ENCODE assay signal across 14 cellular contexts in genomic region chr20:33828326-33828834, GRCh38. TPM values are rescaled to one million over a fixed set of nuclear protein-coding genes. Genes with fewer than 3 reads are reported as not detected.
DNase-seq lines count a peak whose midpoint lies in the region; ATAC-seq and TF ChIP-seq lines count a peak whose summit lies in the region.
"Had no signal": no experiment of that assay in that cellular context is flagged by ENCODE, and none has a peak within 500 bp of the region (broad histone marks: within the 10 kb centered on the region; RNA-seq: fewer than 3 reads in every experiment).

No MANE protein-coding gene starts in this region.

- CTCF ChIA-PET in activated naive CD4-positive, alpha-beta T cell treated with anti-CD3 and anti-CD28 coated beads, Interleukin-2, amount 10 ng/mL, durations not matched to agents 7 days and 5 days (lab: Charles Lee) = no interaction called here

- H3K4me3 ChIP-seq in dorsolateral prefrontal cortex = no peak overlapping the region

- no peak for ATAC-seq in HG02938 (IDR thresholded peaks at IDR 0.05; ENCODE audit: unreplicated experiment)

- peaks cover 61% of the 10 kb centered on the region for H3K4me1 Mint-ChIP-seq in activated naive CD4-positive, alpha-beta T cell treated with anti-CD3 and anti-CD28 coated beads, Interleukin-2, amount 10 ng/mL, durations not matched to agents 7 days and 5 days
- H3K4me1 Mint-ChIP-seq in nephron (peaks cover 73% of the 10 kb centered on the region), type B pancreatic cell (ENCODE audit: unreplicated experiment) (peaks cover 80% of the 10 kb centered on the region)

- H3K27me3 ChIP-seq in dorsolateral prefrontal cortex = no peaks in the 10 kb centered on the region

- no peak for DNase-seq in activated naive CD4-positive, alpha-beta T cell treated with anti-CD3 and anti-CD28 coated beads, Interleukin-2, amount 10 ng/mL, durations not matched to agents 7 days and 5 days
- DNase-seq in activated naive CD4-positive, alpha-beta T cell treated with Interleukin-2 at 50 U/mL for 16 hours = no peak
- DNase-seq in dorsolateral prefrontal cortex = no peak
- DNase-seq in type B pancreatic cell (ENCODE audit: extremely low spot score, unreplicated experiment) = no peak
- DNase-seq in NCI-H524 (lab: John Stamatoyannopoulos, UW) = no peak
- no peak for DNase-seq in RPMI8226
- DNase-seq: 8988T; activated T-cell treated with anti-CD3 and anti-CD28 coated beads, Interleukin-2, amount 50 U/mL, for 48 hours; islet precursor cell; KG1; stimulated activated CD4-positive, alpha-beta T cell treated with anti-CD3 and anti-CD28 coated beads, Interleukin-2, amount 100 ng/mL, for 24 hours; stimulated activated naive CD4-positive, alpha-beta T cell treated with Interleukin-2 at 50 U/mL for 16 hours had no signal

- peak overlapping the region in 36 of 59 donors; percentile 8 to 73 (median 46) for H3K27ac ChIP-seq in dorsolateral prefrontal cortex

- H3K36me3 Mint-ChIP-seq in activated naive CD4-positive, alpha-beta T cell treated with anti-CD3 and anti-CD28 coated beads, Interleukin-2, amount 10 ng/mL, durations not matched to agents 7 days and 5 days = peaks cover 43% of the 10 kb centered on the region
- peaks cover 4% of the 10 kb centered on the region for H3K36me3 Mint-ChIP-seq in nephron (ENCODE audit: low read depth)
- H3K36me3 Mint-ChIP-seq in type B pancreatic cell = peaks cover 32% of the 10 kb centered on the region

- intact Hi-C loops in dorsolateral prefrontal cortex (cut with DNase I) = no loop called here

- TF ChIP-seq CTCF in dorsolateral prefrontal cortex (IDR thresholded peaks at IDR 0.05 in 54 of 56, conservative IDR thresholded peaks at IDR 0.05 in 2 of 56; ENCODE audit: low read depth in 1 of 56, partially characterized antibody in 56 of 56) (no peak), nephron (IDR thresholded peaks at IDR 0.05; ENCODE audit: unreplicated experiment in 3 of 3) (no peak), type B pancreatic cell (conservative IDR thresholded peaks at IDR 0.05) (no peak)

- H3K4me3 Mint-ChIP-seq in activated naive CD4-positive, alpha-beta T cell treated with anti-CD3 and anti-CD28 coated beads, Interleukin-2, amount 10 ng/mL, durations not matched to agents 7 days and 5 days = no peak overlapping the region
- peak overlapping the region in 1 of 3 experiments; percentile 21 for H3K4me3 Mint-ChIP-seq in nephron
- no peak overlapping the region for H3K4me3 Mint-ChIP-seq in type B pancreatic cell

- H3K9me3 Mint-ChIP-seq in activated naive CD4-positive, alpha-beta T cell treated with anti-CD3 and anti-CD28 coated beads, Interleukin-2, amount 10 ng/mL, durations not matched to agents 7 days and 5 days = no peaks in the 10 kb centered on the region
- H3K9me3 Mint-ChIP-seq in nephron (no peaks in the 10 kb centered on the region), type B pancreatic cell (no peaks in the 10 kb centered on the region)

- H3K27ac Mint-ChIP-seq in activated naive CD4-positive, alpha-beta T cell treated with anti-CD3 and anti-CD28 coated beads, Interleukin-2, amount 10 ng/mL, durations not matched to agents 7 days and 5 days = peak overlapping the region; percentile 62
- H3K27ac Mint-ChIP-seq in nephron (peak overlapping the region; percentile 90 to 93 (median 92)), type B pancreatic cell (peak overlapping the region; percentile 61)

- no peaks in the 10 kb centered on the region for H3K27me3 Mint-ChIP-seq in activated naive CD4-positive, alpha-beta T cell treated with anti-CD3 and anti-CD28 coated beads, Interleukin-2, amount 10 ng/mL, durations not matched to agents 7 days and 5 days
- no peaks in the 10 kb centered on the region for H3K27me3 Mint-ChIP-seq in nephron (ENCODE audit: low read depth)
- H3K27me3 Mint-ChIP-seq in type B pancreatic cell = no peaks in the 10 kb centered on the region

RNA-seq across cellular contexts. Expression of gene CHMP4B, which starts 17.2 kb away (rescaled TPM):
- 100 to 1,000 TPM in 86 of 120 experiments, 10 to 100 TPM in 34; 68.7 to 154 (median 115) TPM for total RNA-seq in dorsolateral prefrontal cortex
- total RNA-seq in type B pancreatic cell (ENCODE audit: low replicate concordance) = 111 and 170 TPM in 2 replicates
